In the genomic region with DNA sequence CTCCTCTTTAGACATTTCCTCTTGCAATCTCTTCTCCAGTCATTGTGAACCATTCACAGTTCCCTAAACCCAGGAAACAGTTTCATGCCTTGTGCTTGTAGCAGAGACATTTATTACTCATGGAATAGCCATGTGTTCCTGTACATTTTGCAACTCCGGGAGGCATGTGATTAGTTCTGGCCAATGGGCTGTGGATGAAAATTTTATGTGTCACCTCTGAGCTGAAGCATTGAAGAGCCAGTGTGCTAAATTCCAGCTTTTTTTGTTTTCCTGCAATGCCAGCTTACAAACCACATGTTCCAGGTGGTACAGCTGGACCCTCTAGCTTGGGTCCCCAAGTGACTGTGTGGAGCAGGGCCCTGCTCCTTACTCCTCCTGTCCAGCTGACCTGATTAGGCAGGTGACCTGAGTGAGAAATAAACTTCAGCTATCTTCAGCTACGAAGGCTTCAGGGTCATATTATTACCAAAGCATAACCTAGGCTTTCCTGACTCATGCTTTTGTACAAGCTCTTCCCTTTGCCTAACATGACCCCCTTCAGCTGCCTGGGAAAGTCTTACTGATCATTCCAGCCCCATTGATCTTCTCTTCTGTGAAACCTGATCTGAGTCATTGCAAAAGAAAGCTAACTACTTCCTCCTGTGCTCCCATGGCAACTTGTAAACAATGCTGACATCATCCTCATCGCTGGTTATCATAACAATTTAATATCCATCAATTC, we compare ENCODE assay signal across 8 cellular contexts.
DNase-seq lines count a peak whose midpoint lies in the region; ATAC-seq, FAIRE-seq and TF ChIP-seq lines count a peak whose summit lies in the region.

No MANE protein-coding gene starts in this region.

- H3K9me3 Mint-ChIP-seq in progenitor cell of endocrine pancreas (ENCODE audit: low read depth): peaks cover 10% of the 10 kb centered on the region

- peak overlapping the region; percentile 89 for H3K27ac Mint-ChIP-seq in progenitor cell of endocrine pancreas

- no peak overlapping the region for H3K4me3 Mint-ChIP-seq in progenitor cell of endocrine pancreas (ENCODE audit: low read depth)

- ATAC-seq in GM18868 (IDR thresholded peaks at IDR 0.05; ENCODE audit: unreplicated experiment) (peak; percentile 95), HG03060 (IDR thresholded peaks at IDR 0.05; ENCODE audit: low read depth, unreplicated experiment) (peak; percentile 94)

- peaks cover 4% of the 10 kb centered on the region for H3K27me3 Mint-ChIP-seq in progenitor cell of endocrine pancreas

- DNase-seq in AG04449 (ENCODE audit: low read depth, low spot score): peak; percentile 95
- DNase-seq in NCI-H2171 (lab: John Stamatoyannopoulos, UW): peak; percentile 41
- peak; percentile 9 for DNase-seq in activated CD8-positive, alpha-beta memory T cell treated with anti-CD3 and anti-CD28 coated beads, Interleukin-2, amount 50 U/mL, for 1 hour (ENCODE audit: extremely low read depth)
- peak; percentile 99 for DNase-seq in fibroblast of pulmonary artery (ENCODE audit: low read depth)
- no peak for DNase-seq in progenitor cell of endocrine pancreas (ENCODE audit: low spot score, unreplicated experiment)
- no peak for DNase-seq in frontal cortex (ENCODE audit: low spot score in 2 of 2)

- H3K4me3 ChIP-seq in AG04449 (ENCODE audit: low read depth, low read length): no peak overlapping the region
- no peak overlapping the region for H3K4me3 ChIP-seq in fibroblast of pulmonary artery (replicated peaks; ENCODE audit: low read depth, low read length)

- peaks cover 2% of the 10 kb centered on the region for H3K36me3 Mint-ChIP-seq in progenitor cell of endocrine pancreas (ENCODE audit: insufficient read depth)

- no peak for FAIRE-seq in frontal cortex (lab: Jason Lieb, UNC)

- CTCF ChIA-PET in AG04449 (lab: Yijun Ruan, JAX): interaction anchor here (1.1 to 3.3 kb wide), 7 partner anchors 10 to 570 kb away, joined by 3 to 21 read pairs (median 5); no protein-coding TSS in a partner anchor

- POLR2A ChIA-PET in AG04449 (lab: Yijun Ruan, JAX): interaction anchor here (0.7 to 1.2 kb wide), 5 partner anchors 8 to 269 kb away, joined by 3 to 4 read pairs (median 3); no protein-coding TSS in a partner anchor

- TF ChIP-seq CTCF in AG04449 (IDR thresholded peaks at IDR 0.05; ENCODE audit: insufficient read depth, low read length, missing control alignments) (no peak), fibroblast of pulmonary artery (IDR thresholded peaks at IDR 0.05; ENCODE audit: low read length, missing control alignments) (no peak), progenitor cell of endocrine pancreas (IDR thresholded peaks at IDR 0.05; ENCODE audit: unreplicated experiment) (no peak)

- peaks cover 36% of the 10 kb centered on the region for H3K4me1 Mint-ChIP-seq in progenitor cell of endocrine pancreas (ENCODE audit: low read depth)

Comparison
In these comparisons a context has a peak if more than half of its experiments do, and no peak if none do; other contexts are left out.
1. DNase-seq: peak in AG04449 (single experiment), NCI-H2171 (single experiment), activated CD8-positive, alpha-beta memory T cell treated with anti-CD3 and anti-CD28 coated beads, Interleukin-2, amount 50 U/mL, for 1 hour (single experiment) and fibroblast of pulmonary artery (single experiment); none in progenitor cell of endocrine pancreas (single experiment) and frontal cortex (0 of 2).